Comparison of ENCODE assay signal across 15 cellular contexts in genomic region chr10:111856631-111857030, GRCh38.
A peak's percentile ranks its signal among the peaks of the same experiment; 100 is the strongest.
DNase-seq lines count a peak whose midpoint lies in the region; ATAC-seq, FAIRE-seq and TF ChIP-seq lines count a peak whose summit lies in the region.
"Had no signal": no experiment of that assay in that cellular context is flagged by ENCODE, and none has a peak within 500 bp of the region (broad histone marks: within the 10 kb centered on the region; RNA-seq: fewer than 3 reads in every experiment).

No MANE protein-coding gene starts in this region.

- BruUV-seq in PC-3 (replicated peaks; lab: Mats Ljungman, UMichigan), result no TSS peak

- no peak for TF ChIP-seq EP300 in neural cell (conservative IDR thresholded peaks at IDR 0.05; ENCODE audit: poor library complexity, severe bottlenecking)

- H3K79me2 ChIP-seq in PC-3 (ENCODE audit: low read length), result no peaks in the 10 kb centered on the region
- H3K79me2 ChIP-seq in neural cell (replicated peaks; ENCODE audit: insufficient read depth, low read length), result no peaks in the 10 kb centered on the region

- H3F3A ChIP-seq in PC-3 (ENCODE audit: low read length, unreplicated experiment) (no peaks in the 10 kb centered on the region), neural cell (ENCODE audit: insufficient read depth, low read length, poor library complexity, severe bottlenecking) (no peaks in the 10 kb centered on the region)

- H3K9me3 ChIP-seq in PC-3 (ENCODE audit: low read length) (no peaks in the 10 kb centered on the region), neural cell (ENCODE audit: low read length) (no peaks in the 10 kb centered on the region), small intestine (ENCODE audit: control insufficient read depth, low read depth) (no peaks in the 10 kb centered on the region)
- H3K9me3 ChIP-seq: mucosa of descending colon had no signal

- DNase-seq in COLO829 (ENCODE audit: low spot score), result peak; percentile 6
- DNase-seq in PC-3, result peak; percentile 1
- DNase-seq in fibroblast of gingiva (ENCODE audit: low read depth), result peak; percentile 6
- no peak for DNase-seq in activated CD4-positive, alpha-beta memory T cell treated with anti-CD3 and anti-CD28 coated beads, Interleukin-2, amount 10 ng/mL, durations not matched to agents 7 days and 5 days
- no peak for DNase-seq in SKM-1 treated with dmso at 0.1 percent for 144 hours (lab: John Stamatoyannopoulos, UW; ENCODE audit: unreplicated experiment)
- DNase-seq in small intestine, result no peak
- DNase-seq: activated CD4-positive, alpha-beta T cell treated with anti-CD3 and anti-CD28 coated beads for 1 hour; activated T-cell treated with anti-CD3 and anti-CD28 coated beads, Interleukin-2, amount 50 U/mL, for 24 hours; CD8-positive, alpha-beta memory T cell; mucosa of descending colon; NCI-H1436 treated with DMSO at 0.1 percent for 48 hours; NK-92 treated with Interleukin-12 subunit alpha and Interleukin-12 subunit beta, amount 100 ng/mL, for 24 hours had no signal

- no peak overlapping the region for H2AFZ ChIP-seq in PC-3 (ENCODE audit: low read length)
- H2AFZ ChIP-seq in neural cell (ENCODE audit: low read depth, low read length), result no peak overlapping the region

- H3K27ac ChIP-seq in PC-3 (ENCODE audit: low read length) (no peak overlapping the region), neural cell (ENCODE audit: low read length) (no peak overlapping the region), small intestine (ENCODE audit: low read depth in 1 of 2, low read length in 1 of 2) (no peak overlapping the region)

- no peaks in the 10 kb centered on the region for H3K36me3 Mint-ChIP-seq in activated CD4-positive, alpha-beta memory T cell treated with anti-CD3 and anti-CD28 coated beads, Interleukin-2, amount 10 ng/mL, durations not matched to agents 7 days and 5 days (ENCODE audit: low read depth)
- H3K36me3 Mint-ChIP-seq: CD8-positive, alpha-beta memory T cell had no signal

- H3K27me3 Mint-ChIP-seq in activated CD4-positive, alpha-beta memory T cell treated with anti-CD3 and anti-CD28 coated beads, Interleukin-2, amount 10 ng/mL, durations not matched to agents 7 days and 5 days, result no peaks in the 10 kb centered on the region
- H3K27me3 Mint-ChIP-seq: activated T-cell treated with anti-CD3 and anti-CD28 coated beads, Interleukin-2, amount 50 U/mL, for 24 hours had no signal

- H3K4me2 ChIP-seq in PC-3 (ENCODE audit: low read length), result no peak overlapping the region
- no peak overlapping the region for H3K4me2 ChIP-seq in neural cell (ENCODE audit: low read length)

- H3K9me2 ChIP-seq in PC-3 (replicated peaks; ENCODE audit: low read length) (no peaks in the 10 kb centered on the region), neural cell (ENCODE audit: insufficient read depth, low read length) (no peaks in the 10 kb centered on the region)

- no peak for FAIRE-seq in small intestine (lab: Jason Lieb, UNC)

- H3K27me3 ChIP-seq in PC-3 (ENCODE audit: low read length) (no peaks in the 10 kb centered on the region), neural cell (ENCODE audit: insufficient read depth, low read depth, low read length) (no peaks in the 10 kb centered on the region), small intestine (ENCODE audit: control insufficient read depth in 2 of 2, insufficient read depth in 2 of 2, low read length in 2 of 2) (no peaks in the 10 kb centered on the region)

- TF ChIP-seq CTCF in PC-3 (conservative IDR thresholded peaks at IDR 0.05; ENCODE audit: low read depth, low read length) (peak; percentile 37), neural cell (IDR thresholded peaks at IDR 0.05; ENCODE audit: poor library complexity, severe bottlenecking) (peak; percentile 37)

- WGBS in small intestine, 3 donors, result 50 to 63% (median 51%) methylated on average over 3 of the region's 3 CpGs

- ATAC-seq in PC-3 (no peak), GM18498 (IDR thresholded peaks at IDR 0.05; ENCODE audit: unreplicated experiment) (no peak)
- ATAC-seq: mucosa of descending colon, sciatic nerve had no signal

- no peaks in the 10 kb centered on the region for H3K4me1 Mint-ChIP-seq in activated CD4-positive, alpha-beta memory T cell treated with anti-CD3 and anti-CD28 coated beads, Interleukin-2, amount 10 ng/mL, durations not matched to agents 7 days and 5 days
- H3K4me1 Mint-ChIP-seq: CD8-positive, alpha-beta memory T cell had no signal

- H3K4me1 ChIP-seq in PC-3 (ENCODE audit: insufficient read depth, low read length), result no peaks in the 10 kb centered on the region
- H3K4me1 ChIP-seq in small intestine (ENCODE audit: control insufficient read depth in 2 of 2, insufficient read depth in 1 of 2, low read depth in 1 of 2, low read length in 1 of 2), result no peaks in the 10 kb centered on the region

- intact Hi-C loops in PC-3 (cut with micrococcal nuclease), result no loop called here

- H3K27ac Mint-ChIP-seq in activated CD4-positive, alpha-beta memory T cell treated with anti-CD3 and anti-CD28 coated beads, Interleukin-2, amount 10 ng/mL, durations not matched to agents 7 days and 5 days, result no peak overlapping the region
- H3K27ac Mint-ChIP-seq: activated T-cell treated with anti-CD3 and anti-CD28 coated beads, Interleukin-2, amount 50 U/mL, for 24 hours; CD8-positive, alpha-beta memory T cell had no signal

- CTCF ChIA-PET in PC-3 (lab: Charles Lee), result no interaction called here
- CTCF ChIA-PET in activated CD4-positive, alpha-beta memory T cell treated with anti-CD3 and anti-CD28 coated beads, Interleukin-2, amount 10 ng/mL, durations not matched to agents 7 days and 5 days (lab: Charles Lee), result no interaction called here

- H4K20me1 ChIP-seq in PC-3 (ENCODE audit: low read length) (no peaks in the 10 kb centered on the region), neural cell (ENCODE audit: insufficient read depth) (no peaks in the 10 kb centered on the region)

- H3K9ac ChIP-seq in PC-3 (ENCODE audit: low read length) (no peak overlapping the region), neural cell (ENCODE audit: low read length) (no peak overlapping the region)

- POLR2A ChIA-PET in PC-3 (lab: Charles Lee; ENCODE audit: unreplicated experiment), result no interaction called here
- POLR2A ChIA-PET in activated CD4-positive, alpha-beta memory T cell treated with anti-CD3 and anti-CD28 coated beads, Interleukin-2, amount 10 ng/mL, durations not matched to agents 7 days and 5 days (lab: Charles Lee), result no interaction called here

- no peak overlapping the region for H3K4me3 Mint-ChIP-seq in activated CD4-positive, alpha-beta memory T cell treated with anti-CD3 and anti-CD28 coated beads, Interleukin-2, amount 10 ng/mL, durations not matched to agents 7 days and 5 days
- H3K4me3 Mint-ChIP-seq: activated T-cell treated with anti-CD3 and anti-CD28 coated beads, Interleukin-2, amount 50 U/mL, for 24 hours; CD8-positive, alpha-beta memory T cell had no signal

- H3K4me3 ChIP-seq in PC-3 (ENCODE audit: low read length) (no peak overlapping the region), neural cell (ENCODE audit: low read length) (no peak overlapping the region), small intestine (ENCODE audit: low read depth in 1 of 2, low read length in 2 of 2) (no peak overlapping the region)
- H3K4me3 ChIP-seq: mucosa of descending colon had no signal

- no peaks in the 10 kb centered on the region for H3K9me3 Mint-ChIP-seq in activated CD4-positive, alpha-beta memory T cell treated with anti-CD3 and anti-CD28 coated beads, Interleukin-2, amount 10 ng/mL, durations not matched to agents 7 days and 5 days
- H3K9me3 Mint-ChIP-seq: activated T-cell treated with anti-CD3 and anti-CD28 coated beads, Interleukin-2, amount 50 U/mL, for 24 hours had no signal

- H3K36me3 ChIP-seq in PC-3 (ENCODE audit: low read depth, low read length), result no peaks in the 10 kb centered on the region
- no peaks in the 10 kb centered on the region for H3K36me3 ChIP-seq in neural cell (ENCODE audit: insufficient read depth, low read length)
- no peaks in the 10 kb centered on the region for H3K36me3 ChIP-seq in small intestine (ENCODE audit: control insufficient read depth in 2 of 2, insufficient read depth in 2 of 2, low read length in 2 of 2)

- peak; percentile 29 for TF ChIP-seq RAD21 in neural cell (conservative IDR thresholded peaks at IDR 0.05)

TF ChIP-seq in neural cell, 6 proteins besides CTCF, POLR2A, EP300 and RAD21:
- no peak for TF ChIP-seq EZH2 (IDR thresholded peaks at IDR 0.05; ENCODE audit: borderline replicate concordance, insufficient read depth, low read length, poor library complexity, severe bottlenecking)
- TF ChIP-seq REST (IDR thresholded peaks at IDR 0.05; ENCODE audit: borderline replicate concordance), result no peak
- TF ChIP-seq TAF1 (IDR thresholded peaks at IDR 0.05; ENCODE audit: low read depth), result no peak
- no peak for TF ChIP-seq POLR2AphosphoS5 (IDR thresholded peaks at IDR 0.05)

Comparison
In these comparisons a context has a peak if more than half of its experiments do, and no peak if none do; other contexts are left out.
1. DNase-seq: peak in COLO829 (single experiment), PC-3 (single experiment) and fibroblast of gingiva (single experiment); none in activated CD4-positive, alpha-beta memory T cell treated with anti-CD3 and anti-CD28 coated beads, Interleukin-2, amount 10 ng/mL, durations not matched to agents 7 days and 5 days (single experiment), SKM-1 treated with dmso at 0.1 percent for 144 hours (single experiment) and small intestine (single experiment).